In genomic region chr1:143884532-143884931, GRCh38 we compare ENCODE assay signal across 8 cellular contexts.
DNase-seq lines count a peak whose midpoint lies in the region; ATAC-seq and TF ChIP-seq lines count a peak whose summit lies in the region.
"Not testable (repeated sequence)": the region's sequence is repeated elsewhere in the genome, so short reads cannot be mapped to it uniquely, and the experiment has no call there.

No MANE protein-coding gene starts in this region.

- H3K4me1 Mint-ChIP-seq in CD8-positive, alpha-beta memory T cell; endodermal cell; naive thymus-derived CD8-positive, alpha-beta T cell: not testable (repeated sequence)

- H3K36me3 ChIP-seq in CD8-positive, alpha-beta memory T cell (ENCODE audit: insufficient read depth, low read length); endodermal cell (ENCODE audit: control insufficient read depth, insufficient read depth, low read length): not testable (repeated sequence)

- H3K36me3 Mint-ChIP-seq in CD8-positive, alpha-beta memory T cell; endodermal cell (ENCODE audit: low read depth); naive thymus-derived CD8-positive, alpha-beta T cell: not testable (repeated sequence)

- 0% methylated on average over 22 of the region's 38 CpGs; no CpG with 5 or more reads in 1 of the 2 experiments for WGBS in endodermal cell (ENCODE audit: insufficient coverage in 1 of 2, insufficient read length in 1 of 2), 2 experiments

- peak overlapping the region in 1 of 8 donors; percentile 46 for H3K27ac Mint-ChIP-seq in CD8-positive, alpha-beta memory T cell
- not testable (repeated sequence) for H3K27ac Mint-ChIP-seq in endodermal cell
- H3K27ac Mint-ChIP-seq in naive thymus-derived CD8-positive, alpha-beta T cell: peak overlapping the region in 2 of 10 donors; percentile 58 to 62

- H3K27me3 Mint-ChIP-seq in CD8-positive, alpha-beta memory T cell; endodermal cell (ENCODE audit: insufficient read depth); naive thymus-derived CD8-positive, alpha-beta T cell: not testable (repeated sequence)

- ATAC-seq in GM21390 (IDR thresholded peaks at IDR 0.05; ENCODE audit: unreplicated experiment) (peak; percentile 80), HG03066 (IDR thresholded peaks at IDR 0.05; ENCODE audit: low read depth, unreplicated experiment) (peak; percentile 74), SK-N-SH treated with all-trans-retinoic acid at 6 μM for 48 hours (peak; percentile 92)
- peak; percentile 80 to 83 for ATAC-seq in naive thymus-derived CD8-positive, alpha-beta T cell

- H3K27ac ChIP-seq in CD8-positive, alpha-beta memory T cell (ENCODE audit: low read depth, low read length); endodermal cell (ENCODE audit: low read depth, low read length): not testable (repeated sequence)

- peak overlapping the region; percentile 24 to 75 (median 65) for H3K4me3 Mint-ChIP-seq in CD8-positive, alpha-beta memory T cell
- peak overlapping the region; percentile 18 for H3K4me3 Mint-ChIP-seq in endodermal cell
- H3K4me3 Mint-ChIP-seq in naive thymus-derived CD8-positive, alpha-beta T cell: peak overlapping the region; percentile 20 to 82 (median 68)

- peak; percentile 23 to 54 (median 43) for DNase-seq in CD8-positive, alpha-beta memory T cell
- peak; percentile 34 for DNase-seq in activated T-helper 1 cell treated with Interleukin-2 at 50 U/mL for 16 hours (ENCODE audit: low read depth)
- not testable (repeated sequence) for DNase-seq in endodermal cell
- peak in 9 of 10 donors; percentile 20 to 64 (median 38) for DNase-seq in naive thymus-derived CD8-positive, alpha-beta T cell
- DNase-seq in stimulated activated CD8-positive, alpha-beta memory T cell treated with anti-CD3 and anti-CD28 coated beads, Interleukin-12 subunit alpha, Interleukin-12 subunit beta, amount 100 ng/mL, for 1 hour (ENCODE audit: low read depth): peak; percentile 18

- not testable (repeated sequence) for H3K4me3 ChIP-seq in CD8-positive, alpha-beta memory T cell (ENCODE audit: low read length); endodermal cell (ENCODE audit: low read length)

- not testable (repeated sequence) for H3K9me3 ChIP-seq in CD8-positive, alpha-beta memory T cell (ENCODE audit: low read length); endodermal cell (ENCODE audit: control insufficient read depth, low read length)

- POLR2A ChIA-PET in CD8-positive, alpha-beta memory T cell (lab: Charles Lee); naive thymus-derived CD8-positive, alpha-beta T cell (lab: Charles Lee): not testable (repeated sequence)

- not testable (repeated sequence) for H3K9me3 Mint-ChIP-seq in CD8-positive, alpha-beta memory T cell; endodermal cell; naive thymus-derived CD8-positive, alpha-beta T cell

- H3K27me3 ChIP-seq in CD8-positive, alpha-beta memory T cell (ENCODE audit: insufficient read depth, low read length, poor library complexity, severe bottlenecking); endodermal cell (ENCODE audit: control insufficient read depth, insufficient read depth, low read length, poor library complexity, severe bottlenecking): not testable (repeated sequence)

- TF ChIP-seq CTCF in endodermal cell (conservative IDR thresholded peaks at IDR 0.05): peak; percentile 60

- H3K9ac ChIP-seq in endodermal cell (ENCODE audit: extremely low read depth, low read length, poor library complexity, severe bottlenecking): not testable (repeated sequence)

- CTCF ChIA-PET in CD8-positive, alpha-beta memory T cell (lab: Charles Lee): not testable (repeated sequence)

- H3K4me1 ChIP-seq in CD8-positive, alpha-beta memory T cell (ENCODE audit: insufficient read depth, low read length); endodermal cell (ENCODE audit: control insufficient read depth, insufficient read depth, low read length): not testable (repeated sequence)
